In the genomic region with DNA sequence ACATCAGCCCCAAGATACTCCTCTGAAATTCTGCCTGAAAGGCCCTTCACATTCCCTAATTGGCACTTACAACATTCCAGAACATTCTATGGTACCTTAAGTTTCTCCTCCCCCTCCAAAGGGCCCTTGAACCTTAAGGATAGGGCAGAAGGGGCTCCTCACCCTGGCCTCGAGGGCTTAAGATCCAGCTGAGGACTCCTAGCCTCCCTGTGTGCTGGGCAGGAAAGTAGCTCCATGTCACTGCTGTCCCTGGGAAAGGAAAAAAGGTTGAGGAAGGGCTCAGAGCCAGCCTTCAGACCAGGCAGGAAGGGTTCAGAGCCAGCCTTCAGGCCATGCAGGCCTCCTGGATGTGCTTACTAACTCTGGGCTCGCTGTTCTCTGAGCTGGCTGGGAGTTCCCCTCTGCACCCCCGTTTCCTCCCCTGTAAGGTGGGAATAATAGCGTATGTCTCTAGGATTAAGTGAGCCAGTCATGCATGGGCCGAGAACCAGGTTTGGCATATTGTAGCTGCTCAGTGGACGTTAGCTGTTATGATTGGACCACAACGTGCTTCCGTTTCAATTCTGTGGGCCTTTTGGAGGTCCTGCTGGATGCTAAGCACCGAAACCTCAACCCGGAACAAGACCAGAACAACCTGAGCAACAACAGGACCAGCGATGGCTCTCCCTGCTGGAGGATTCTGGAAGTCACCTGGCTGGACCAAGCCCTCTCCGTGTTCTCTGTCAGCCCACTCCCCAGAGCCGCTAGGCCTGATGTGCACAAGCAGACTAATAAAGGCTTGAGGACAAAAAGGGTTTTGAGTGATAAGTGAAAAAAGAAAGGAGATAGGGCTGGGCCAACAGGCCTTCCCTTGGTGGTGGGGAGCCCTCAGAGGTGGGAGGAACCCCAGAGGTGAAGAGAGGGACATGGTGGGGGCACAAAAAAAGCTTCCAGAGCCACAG, we compare ENCODE assay signal across 9 cellular contexts. TPM values are rescaled to one million over a fixed set of nuclear protein-coding genes. Genes with fewer than 3 reads are reported as not detected.
DNase-seq lines count a peak whose midpoint lies in the region; ATAC-seq and TF ChIP-seq lines count a peak whose summit lies in the region.
"Had no signal": no experiment of that assay in that cellular context is flagged by ENCODE, and none has a peak within 500 bp of the region (broad histone marks: within the 10 kb centered on the region; RNA-seq: fewer than 3 reads in every experiment).

No MANE protein-coding gene starts in this region.

- ATAC-seq in GM21515 (IDR thresholded peaks at IDR 0.05; ENCODE audit: unreplicated experiment): peak; percentile 51

- WGBS in stomach, 5 donors: 75 to 81% (median 79%) methylated on average over 13 of the region's 13 CpGs

- H3K4me3 ChIP-seq in stomach: peak overlapping the region in 3 of 4 donors; percentile 59 to 73 (median 69)

- peaks cover 17 to 43% (median 30%) of the 10 kb centered on the region in 4 donors for H3K4me1 ChIP-seq in stomach

- H3K27me3 ChIP-seq in stomach: peaks cover 0 to 42% (median 19%) of the 10 kb centered on the region in 3 donors

- TF ChIP-seq EP300 in stomach (IDR thresholded peaks at IDR 0.05): no peak

- intact Hi-C loops in stomach (cut with DNase I; ENCODE audit: low total_unique reads): loop anchor here (5.0 kb wide), 1 partner anchor 97 kb away; no protein-coding TSS in a partner anchor

- H3K27ac ChIP-seq in stomach: peak overlapping the region; percentile 50 to 90 (median 77)
- H3K27ac ChIP-seq: C4-2B had no signal

- DNase-seq in NCI-H2227 (lab: John Stamatoyannopoulos, UW; ENCODE audit: unreplicated experiment) (peak; percentile 22), NCI-H2227 treated with DMSO at 0.1 percent for 48 hours (lab: John Stamatoyannopoulos, UW) (no peak), HT-29 (ENCODE audit: low spot score) (peak; percentile 38), ecto neural progenitor cell (ENCODE audit: low spot score) (peak; percentile 50), stomach (no peak), nucleus accumbens (lab: John Stamatoyannopoulos, UW) (no peak)
- DNase-seq in stimulated activated naive CD4-positive, alpha-beta T cell treated with Interleukin-2 at 50 U/mL for 16 hours (lab: John Stamatoyannopoulos, UW): no peak

- TF ChIP-seq POLR2A in stomach (IDR thresholded peaks at IDR 0.05): no peak

- peaks cover 0 to 21% (median 15%) of the 10 kb centered on the region in 4 donors for H3K36me3 ChIP-seq in stomach

- peak in 3 of 7 experiments; percentile 8 to 28 (median 27) for TF ChIP-seq CTCF in stomach (IDR thresholded peaks at IDR 0.05)

- H3K9me3 ChIP-seq in stomach: no peaks in the 10 kb centered on the region

RNA-seq across cellular contexts. Expression of a gene that starts 1.0 kb away (rescaled TPM):
- total RNA-seq in HT-29 (2014; rRNA removed; shearing (Covaris generic)): 3.2 and 3.6 TPM in 2 replicates
- total RNA-seq in stomach: 100 to 1,000 TPM in 2 of 5 donors, 10 to 100 TPM in 3; 13.4 to 156 (median 33.8) TPM
- 1 to 10 TPM; 1.9 to 8.0 (median 6.1) TPM for polyA plus RNA-seq in stomach

Comparison
In these comparisons a context has a peak if more than half of its experiments do, and no peak if none do; other contexts are left out.
1. DNase-seq: peak in NCI-H2227 (single experiment), HT-29 (single experiment) and ecto neural progenitor cell (single experiment); none in NCI-H2227 treated with DMSO at 0.1 percent for 48 hours (single experiment), stomach (single experiment), stimulated activated naive CD4-positive, alpha-beta T cell treated with Interleukin-2 at 50 U/mL for 16 hours (single experiment) and nucleus accumbens (0 of 56).